ENCODE assay signal across 9 cellular contexts in the genomic region with DNA sequence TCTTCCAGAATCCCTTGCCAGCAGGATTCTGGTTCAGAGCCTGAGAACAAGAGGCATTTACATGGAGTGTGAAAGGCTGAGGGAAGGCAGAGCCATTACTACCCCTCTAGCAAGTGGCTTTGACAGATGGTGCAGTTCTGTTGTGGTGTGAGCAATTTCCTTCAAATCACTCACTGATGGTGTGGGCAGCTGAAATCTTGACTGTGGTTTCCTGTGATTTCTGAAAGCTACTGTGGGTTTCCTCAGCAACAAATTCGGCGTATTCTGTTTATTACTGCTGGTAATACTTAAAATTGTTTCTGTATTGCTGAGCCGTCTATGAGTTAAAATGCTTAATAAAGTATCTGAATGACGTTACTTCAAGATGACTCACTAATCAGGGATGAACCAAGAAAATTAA.
A peak's percentile ranks its signal among the peaks of the same experiment; 100 is the strongest.
DNase-seq lines count a peak whose midpoint lies in the region; ATAC-seq, FAIRE-seq and TF ChIP-seq lines count a peak whose summit lies in the region.
"Had no signal": no experiment of that assay in that cellular context is flagged by ENCODE, and none has a peak within 500 bp of the region (broad histone marks: within the 10 kb centered on the region; RNA-seq: fewer than 3 reads in every experiment).

No MANE protein-coding gene starts in this region.

- no peaks in the 10 kb centered on the region for H3K36me3 ChIP-seq in breast epithelium
- H3K36me3 ChIP-seq in IMR-90 (ENCODE audit: control insufficient read depth, insufficient read depth, low read length), result no peaks in the 10 kb centered on the region
- no peaks in the 10 kb centered on the region for H3K36me3 ChIP-seq in GM12878 (ENCODE audit: control insufficient read depth in 2 of 2, insufficient read depth in 2 of 2, low read length in 1 of 2)
- H3K36me3 ChIP-seq in endodermal cell (ENCODE audit: control insufficient read depth, insufficient read depth, low read length), result no peaks in the 10 kb centered on the region

- peaks cover 13% of the 10 kb centered on the region for H3K9me1 ChIP-seq in IMR-90 (ENCODE audit: insufficient read depth, low read length)

- no peaks in the 10 kb centered on the region for H3K79me2 ChIP-seq in GM12878 (ENCODE audit: control insufficient read depth, insufficient read depth, low read length)

- H3K18ac ChIP-seq in IMR-90 (ENCODE audit: low read depth, low read length), result peak overlapping the region; percentile 58

- peak overlapping the region; percentile 83 for H3K4ac ChIP-seq in IMR-90 (ENCODE audit: low read depth, low read length)

- H3K9me3 ChIP-seq in breast epithelium, result no peaks in the 10 kb centered on the region
- H3K9me3 ChIP-seq in IMR-90 (ENCODE audit: control insufficient read depth, insufficient read depth, low read length), result no peaks in the 10 kb centered on the region
- no peaks in the 10 kb centered on the region for H3K9me3 ChIP-seq in GM12878 (replicated peaks; ENCODE audit: control insufficient read depth, insufficient read depth, low read length)
- H3K9me3 ChIP-seq in endodermal cell (ENCODE audit: control insufficient read depth, low read length), result no peaks in the 10 kb centered on the region

- BruUV-seq in MCF 10A (replicated peaks; lab: Mats Ljungman, UMichigan), result no TSS peak
- no TSS peak for BruUV-seq in IMR-90 (replicated peaks; lab: Mats Ljungman, UMichigan)
- BruUV-seq in GM12878 (replicated peaks; lab: Mats Ljungman, UMichigan), result no TSS peak

- H3K4me1 Mint-ChIP-seq in MCF 10A (ENCODE audit: insufficient read depth, unreplicated experiment), result peaks cover 35% of the 10 kb centered on the region
- no peaks in the 10 kb centered on the region for H3K4me1 Mint-ChIP-seq in stimulated activated effector memory CD8-positive, alpha-beta T cell treated with anti-CD3 and anti-CD28 coated beads, Interleukin-12 subunit alpha, Interleukin-12 subunit beta, amount 100 ng/mL, for 72 hours
- no peaks in the 10 kb centered on the region for H3K4me1 Mint-ChIP-seq in endothelial cell (ENCODE audit: unreplicated experiment)
- no peaks in the 10 kb centered on the region for H3K4me1 Mint-ChIP-seq in endodermal cell

- H3K36me3 Mint-ChIP-seq in MCF 10A (ENCODE audit: insufficient read depth, unreplicated experiment), result no peaks in the 10 kb centered on the region
- no peaks in the 10 kb centered on the region for H3K36me3 Mint-ChIP-seq in stimulated activated effector memory CD8-positive, alpha-beta T cell treated with anti-CD3 and anti-CD28 coated beads, Interleukin-12 subunit alpha, Interleukin-12 subunit beta, amount 100 ng/mL, for 72 hours
- H3K36me3 Mint-ChIP-seq in endothelial cell (ENCODE audit: low read depth, unreplicated experiment), result no peaks in the 10 kb centered on the region
- H3K36me3 Mint-ChIP-seq in endodermal cell (ENCODE audit: low read depth), result no peaks in the 10 kb centered on the region

- peak overlapping the region; percentile 67 for H3K56ac ChIP-seq in IMR-90 (ENCODE audit: extremely low read depth, insufficient read depth, low read length)

- POLR2A ChIA-PET in MCF 10A (lab: Yijun Ruan, JAX) (interaction anchor here (0.6 to 2.7 kb wide), 3 partner anchors 21 to 216 kb away, joined by 3 to 8 read pairs (median 3); no protein-coding TSS in a partner anchor), IMR-90 (lab: Charles Lee; ENCODE audit: unreplicated experiment) (no interaction called here), GM12878 (lab: Charles Lee) (no interaction called here)

- no peak overlapping the region for H3K4me3 ChIP-seq in breast epithelium
- H3K4me3 ChIP-seq in IMR-90 (ENCODE audit: insufficient read depth, low read depth, low read length), result no peak overlapping the region
- H3K4me3 ChIP-seq in GM12878, result no peak overlapping the region
- H3K4me3 ChIP-seq in endodermal cell (ENCODE audit: low read length), result no peak overlapping the region

- peak overlapping the region; percentile 69 for H3K27ac Mint-ChIP-seq in MCF 10A (ENCODE audit: low read depth, unreplicated experiment)
- H3K27ac Mint-ChIP-seq in stimulated activated effector memory CD8-positive, alpha-beta T cell treated with anti-CD3 and anti-CD28 coated beads, Interleukin-12 subunit alpha, Interleukin-12 subunit beta, amount 100 ng/mL, for 72 hours, result no peak overlapping the region
- no peak overlapping the region for H3K27ac Mint-ChIP-seq in endothelial cell (ENCODE audit: unreplicated experiment)
- H3K27ac Mint-ChIP-seq in endodermal cell, result no peak overlapping the region

- no peaks in the 10 kb centered on the region for H4K20me1 ChIP-seq in IMR-90 (ENCODE audit: insufficient read depth, low read length)
- no peaks in the 10 kb centered on the region for H4K20me1 ChIP-seq in GM12878 (ENCODE audit: control insufficient read depth, insufficient read depth)

- H2BK120ac ChIP-seq in IMR-90 (ENCODE audit: low read depth, low read length), result peak overlapping the region; percentile 93

- SMC1A ChIA-PET in GM12878 (lab: Charles Lee; ENCODE audit: uncharacterized antibody, unreplicated experiment), result interaction anchor here (1.0 kb wide), 1 partner anchor 15 kb away, joined by 4 read pairs; no protein-coding TSS in a partner anchor

- H3K27ac ChIP-seq in breast epithelium (no peak overlapping the region), IMR-90 (ENCODE audit: insufficient read depth, low read length) (peak overlapping the region; percentile 82), GM12878 (ENCODE audit: control insufficient read depth, insufficient read depth) (no peak overlapping the region), endodermal cell (ENCODE audit: low read depth, low read length) (no peak overlapping the region)

- peak overlapping the region; percentile 99 for H2BK5ac ChIP-seq in IMR-90 (ENCODE audit: low read depth, low read length, poor library complexity, severe bottlenecking)

- H2AK5ac ChIP-seq in IMR-90 (ENCODE audit: low read depth, low read length), result peak overlapping the region; percentile 96; the same call in 1 of the 2 replicates

- H3K4me3 Mint-ChIP-seq in MCF 10A (ENCODE audit: unreplicated experiment), result no peak overlapping the region
- no peak overlapping the region for H3K4me3 Mint-ChIP-seq in stimulated activated effector memory CD8-positive, alpha-beta T cell treated with anti-CD3 and anti-CD28 coated beads, Interleukin-12 subunit alpha, Interleukin-12 subunit beta, amount 100 ng/mL, for 72 hours
- no peak overlapping the region for H3K4me3 Mint-ChIP-seq in endothelial cell (ENCODE audit: unreplicated experiment)
- H3K4me3 Mint-ChIP-seq in endodermal cell, result no peak overlapping the region

- H4K8ac ChIP-seq in IMR-90 (ENCODE audit: low read depth in 2 of 2, low read length in 2 of 2), result peak overlapping the region; percentile 68 to 82; a peak in 3 of 4 replicates

- H2AK9ac ChIP-seq in IMR-90 (replicated peaks; ENCODE audit: low read depth, low read length, poor library complexity), result peak overlapping the region; percentile 21

- intact Hi-C loops in MCF 10A (cut with micrococcal nuclease) (loop anchor here (5.0 to 10.0 kb wide), 3 partner anchors 95 to 893 kb away; a partner anchor contains a TSS), breast epithelium (cut with DNase I; ENCODE audit: low total_unique reads) (no loop called here), IMR-90 (cut with micrococcal nuclease) (loop anchor here (2.0 to 5.0 kb wide), 2 partner anchors 60 to 139 kb away; no protein-coding TSS in a partner anchor), GM12878 (cut with micrococcal nuclease; ENCODE audit: unreplicated experiment) (no loop called here)

- H4K91ac ChIP-seq in IMR-90 (ENCODE audit: insufficient read depth, low read depth, low read length), result peak overlapping the region; percentile 89

- dilution Hi-C loops in IMR-90 (cut with HindIII; ENCODE audit: low sequenced_read_pairs, unreplicated experiment), result no loop called here

- H3K27me3 Mint-ChIP-seq in MCF 10A (ENCODE audit: insufficient read depth, unreplicated experiment), result no peaks in the 10 kb centered on the region
- peaks cover 1% of the 10 kb centered on the region for H3K27me3 Mint-ChIP-seq in endothelial cell (ENCODE audit: unreplicated experiment)
- no peaks in the 10 kb centered on the region for H3K27me3 Mint-ChIP-seq in endodermal cell (ENCODE audit: insufficient read depth)

- H3K14ac ChIP-seq in IMR-90 (replicated peaks; ENCODE audit: low read depth, low read length), result peak overlapping the region; percentile 85

- RAD21 ChIA-PET in GM12878 (lab: Charles Lee; ENCODE audit: unreplicated experiment), result no interaction called here

- H3K79me1 ChIP-seq in IMR-90 (ENCODE audit: low read depth in 1 of 2, low read length in 2 of 2), result peaks cover 0 to 5% of the 10 kb centered on the region in 2 experiments; a peak in 1 of 4 replicates

- in situ Hi-C loops in IMR-90 (cut with MboI; ENCODE audit: low sequenced_read_pairs), result no loop called here
- in situ Hi-C loops in GM12878 (cut with MboI), result no loop called here

- H3K4me2 ChIP-seq in IMR-90 (ENCODE audit: low read depth, low read length), result peak overlapping the region; percentile 53
- no peak overlapping the region for H3K4me2 ChIP-seq in GM12878 (ENCODE audit: control insufficient read depth, insufficient read depth)

- ATAC-seq in IMR-90 (ENCODE audit: low read depth), result peak; percentile 73
- peak; percentile 61 for ATAC-seq in GM12878
- peak; percentile 91 for ATAC-seq in stimulated activated effector memory CD8-positive, alpha-beta T cell treated with anti-CD3 and anti-CD28 coated beads, Interleukin-12 subunit alpha, Interleukin-12 subunit beta, amount 100 ng/mL, for 72 hours

- H3K27me3 ChIP-seq in breast epithelium (no peaks in the 10 kb centered on the region), IMR-90 (ENCODE audit: control insufficient read depth, insufficient read depth, low read length) (no peaks in the 10 kb centered on the region), GM12878 (replicated peaks in 1 of 2; ENCODE audit: control insufficient read depth in 2 of 2, insufficient read depth in 2 of 2, low read length in 1 of 2) (no peaks in the 10 kb centered on the region), endodermal cell (ENCODE audit: control insufficient read depth, insufficient read depth, low read length, poor library complexity, severe bottlenecking) (peaks cover 4% of the 10 kb centered on the region)

- H4K5ac ChIP-seq in IMR-90 (ENCODE audit: low read depth, low read length), result peak overlapping the region; percentile 71

- peak overlapping the region; percentile 55; the same call in 1 of the 2 replicates for H3K23ac ChIP-seq in IMR-90 (ENCODE audit: low read depth, low read length)

- TF ChIP-seq RAD21 in IMR-90 (IDR thresholded peaks at IDR 0.05; ENCODE audit: low read length), result peak; percentile 21; the same call in 1 of the 2 replicates
- TF ChIP-seq RAD21 in GM12878 (IDR thresholded peaks at IDR 0.05; ENCODE audit: insufficient read depth, low read depth, low read length), result no peak

- no CpG with 5 or more reads among the region's 4 CpGs for WGBS in IMR-90 (ENCODE audit: extremely low coverage in 2 of 2, insufficient read length in 1 of 2), 2 experiments
- 1% methylated on average over 4 of the region's 4 CpGs for WGBS in GM12878 (ENCODE audit: insufficient coverage, insufficient replicate concordance, low lambda C conversion rate, missing lambda C conversion rate)
- 93 to 100% methylated on average over 4 of the region's 4 CpGs for WGBS in endodermal cell (ENCODE audit: insufficient coverage in 1 of 2, insufficient read length in 1 of 2), 2 experiments

- FAIRE-seq in GM12878 (lab: Jason Lieb, UNC), result peak; percentile 49
- FAIRE-seq: G401.6 had no signal

- CTCF ChIA-PET in MCF 10A (lab: Yijun Ruan, JAX) (interaction anchor here (0.5 to 1.5 kb wide), 2 partner anchors 69 to 139 kb away, joined by 3 to 5 read pairs; no protein-coding TSS in a partner anchor), IMR-90 (lab: Yijun Ruan, JAX) (interaction anchor here (1.3 kb wide), 1 partner anchor 19 kb away, joined by 3 read pairs; no protein-coding TSS in a partner anchor), GM12878 (lab: Yijun Ruan, JAX) (interaction anchor here (1.0 kb wide), 1 partner anchor 209 kb away, joined by 4 read pairs; no protein-coding TSS in a partner anchor)

- peak overlapping the region; percentile 81 for H2AFZ ChIP-seq in IMR-90 (replicated peaks; ENCODE audit: low read length, poor library complexity)
- no peak overlapping the region for H2AFZ ChIP-seq in GM12878 (ENCODE audit: control insufficient read depth, low read depth, low read length)

- no peaks in the 10 kb centered on the region for H3K4me1 ChIP-seq in breast epithelium
- peaks cover 11% of the 10 kb centered on the region for H3K4me1 ChIP-seq in IMR-90 (ENCODE audit: control insufficient read depth, insufficient read depth, low read length)
- no peaks in the 10 kb centered on the region for H3K4me1 ChIP-seq in GM12878 (ENCODE audit: control insufficient read depth, insufficient read depth, low read length)
- no peaks in the 10 kb centered on the region for H3K4me1 ChIP-seq in endodermal cell (ENCODE audit: control insufficient read depth, insufficient read depth, low read length)

- H3K9ac ChIP-seq in IMR-90 (ENCODE audit: low read depth, low read length) (peak overlapping the region; percentile 50; the same call in 1 of the 2 replicates), GM12878 (ENCODE audit: control insufficient read depth, insufficient read depth, low read length) (no peak overlapping the region), endodermal cell (ENCODE audit: extremely low read depth, low read length, poor library complexity, severe bottlenecking) (no peak overlapping the region)

- peak overlapping the region; percentile 97 for H2BK15ac ChIP-seq in IMR-90 (ENCODE audit: low read depth, low read length)

- H2BK20ac ChIP-seq in IMR-90 (ENCODE audit: low read depth, low read length), result peak overlapping the region; percentile 78

- TF ChIP-seq POLR2A in breast epithelium (IDR thresholded peaks at IDR 0.05) (no peak), IMR-90 (IDR thresholded peaks at IDR 0.05; ENCODE audit: low read depth, low read length) (no peak), GM12878 (IDR thresholded peaks at IDR 0.05; ENCODE audit: low read depth, low read length) (no peak)

- peak; percentile 28 for DNase-seq in MCF 10A (ENCODE audit: unreplicated experiment)
- no peak for DNase-seq in breast epithelium (ENCODE audit: low spot score in 2 of 2)
- DNase-seq in IMR-90, result peak; percentile 97
- peak; percentile 5 for DNase-seq in GM12878 (ENCODE audit: low read depth, low spot score)
- no peak for DNase-seq in stimulated activated effector memory CD8-positive, alpha-beta T cell treated with anti-CD3 and anti-CD28 coated beads, Interleukin-12 subunit alpha, Interleukin-12 subunit beta, amount 100 ng/mL, for 72 hours (ENCODE audit: low spot score in 2 of 2)
- DNase-seq in endothelial cell (ENCODE audit: low spot score), result no peak
- DNase-seq in GM10266 (ENCODE audit: extremely low spot score), result no peak
- DNase-seq in endodermal cell, result no peak

- no peak for TF ChIP-seq CTCF in MCF 10A (IDR thresholded peaks at IDR 0.05; ENCODE audit: unreplicated experiment)
- TF ChIP-seq CTCF in breast epithelium (IDR thresholded peaks at IDR 0.05), result no peak
- TF ChIP-seq CTCF in IMR-90 (conservative IDR thresholded peaks at IDR 0.05; ENCODE audit: low read depth, low read length), result no peak
- no peak for TF ChIP-seq CTCF in GM12878 (IDR thresholded peaks at IDR 0.05 in 2 of 3, conservative IDR thresholded peaks at IDR 0.05 in 1 of 3; ENCODE audit: control insufficient read depth in 2 of 3, extremely low read depth in 1 of 3, insufficient read depth in 1 of 3, low read depth in 3 of 3, low read length in 3 of 3)
- TF ChIP-seq CTCF in endothelial cell (IDR thresholded peaks at IDR 0.05; ENCODE audit: unreplicated experiment), result no peak
- TF ChIP-seq CTCF in GM10266 (IDR thresholded peaks at IDR 0.05; ENCODE audit: control insufficient read depth, insufficient read depth, low read depth, missing control alignments), result no peak
- TF ChIP-seq CTCF in endodermal cell (conservative IDR thresholded peaks at IDR 0.05), result no peak

- H3K9me3 Mint-ChIP-seq in MCF 10A (ENCODE audit: unreplicated experiment), result no peaks in the 10 kb centered on the region
- no peaks in the 10 kb centered on the region for H3K9me3 Mint-ChIP-seq in stimulated activated effector memory CD8-positive, alpha-beta T cell treated with anti-CD3 and anti-CD28 coated beads, Interleukin-12 subunit alpha, Interleukin-12 subunit beta, amount 100 ng/mL, for 72 hours
- H3K9me3 Mint-ChIP-seq in endothelial cell (ENCODE audit: unreplicated experiment), result no peaks in the 10 kb centered on the region
- H3K9me3 Mint-ChIP-seq in endodermal cell, result no peaks in the 10 kb centered on the region

- no peak for TF ChIP-seq EP300 in GM12878 (IDR thresholded peaks at IDR 0.05; ENCODE audit: borderline replicate concordance in 1 of 2, control insufficient read depth in 1 of 2, low read depth in 2 of 2, low read length in 2 of 2)

Comparison
In these comparisons a context has a peak if more than half of its experiments do, and no peak if none do; other contexts are left out.
1. DNase-seq: peak in MCF 10A (single experiment), IMR-90 (single experiment) and GM12878 (single experiment); none in breast epithelium (0 of 2), stimulated activated effector memory CD8-positive, alpha-beta T cell treated with anti-CD3 and anti-CD28 coated beads, Interleukin-12 subunit alpha, Interleukin-12 subunit beta, amount 100 ng/mL, for 72 hours (0 of 2), endothelial cell (single experiment), GM10266 (single experiment) and endodermal cell (single experiment).
2. intact Hi-C loops: an anchor here in MCF 10A (5.0 to 10.0 kb wide) and IMR-90 (2.0 to 5.0 kb wide); none called in breast epithelium and GM12878.
3. Peak in every context shown above with its lines, with median percentiles within 50 percentile points of each other: ATAC-seq.